In the genomic region with DNA sequence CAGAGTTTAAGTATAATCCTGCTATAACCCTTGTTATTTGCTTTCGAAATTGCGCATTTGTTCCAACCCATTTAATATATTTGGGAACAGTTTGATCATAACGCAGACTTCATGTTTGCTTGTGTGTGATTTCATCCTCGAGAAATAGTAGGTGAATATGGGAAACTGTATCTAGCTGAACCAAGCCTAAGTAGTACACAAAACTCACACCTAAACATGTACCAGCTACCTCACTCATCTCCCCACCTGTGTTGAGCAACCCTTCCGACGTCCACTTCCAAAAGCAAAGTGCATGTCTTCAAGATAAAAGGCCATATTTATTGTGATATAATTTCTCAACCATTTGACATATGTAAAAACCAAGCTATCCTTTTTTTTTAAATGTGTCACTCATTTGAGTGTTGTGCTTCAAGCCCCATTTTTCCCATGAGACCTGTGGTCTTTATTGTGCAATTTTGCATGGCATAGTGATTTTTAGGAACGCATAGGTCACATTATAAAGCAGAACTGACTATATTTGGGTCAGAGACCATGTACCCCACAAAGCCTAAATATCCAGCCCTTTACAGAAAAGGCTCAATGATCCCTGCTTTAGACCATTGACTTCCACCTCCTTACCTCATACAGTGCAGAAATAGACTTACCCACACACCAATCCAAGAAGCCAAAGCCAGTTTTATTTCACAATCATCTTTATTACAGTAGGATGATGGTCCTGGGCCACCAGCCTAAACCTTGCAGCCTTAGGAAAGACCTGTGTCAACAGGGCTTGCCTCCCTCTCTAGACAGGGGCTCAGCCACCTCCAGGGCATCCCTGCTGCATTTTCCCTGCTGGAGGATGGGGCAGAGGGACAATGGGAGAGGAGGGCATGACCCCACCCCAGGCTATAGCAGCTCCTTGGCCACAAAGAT, we compare ENCODE assay signal across 11 cellular contexts. TPM values are rescaled to one million over a fixed set of nuclear protein-coding genes. Genes with fewer than 3 reads are reported as not detected.
DNase-seq lines count a peak whose midpoint lies in the region; ATAC-seq lines count a peak whose summit lies in the region.
"Had no signal": no experiment of that assay in that cellular context is flagged by ENCODE, and none has a peak within 500 bp of the region (broad histone marks: within the 10 kb centered on the region; RNA-seq: fewer than 3 reads in every experiment).

No MANE protein-coding gene starts in this region.

- peaks cover 71% of the 10 kb centered on the region for H3K36me3 Mint-ChIP-seq in activated naive CD4-positive, alpha-beta T cell treated with anti-CD3 and anti-CD28 coated beads for 36 hours (ENCODE audit: low read depth)
- H3K36me3 Mint-ChIP-seq in stimulated activated memory B cell treated with anti-CD40 and anti-IgM and Interleukin-4, amounts not matched to agents 10 μg/mL and 1 μg/mL and 100 μg/mL, for 72 hours, result peaks cover 45% of the 10 kb centered on the region

- no peaks in the 10 kb centered on the region for H3K27me3 Mint-ChIP-seq in activated naive CD4-positive, alpha-beta T cell treated with anti-CD3 and anti-CD28 coated beads for 36 hours (ENCODE audit: low read depth)
- no peaks in the 10 kb centered on the region for H3K27me3 Mint-ChIP-seq in stimulated activated memory B cell treated with anti-CD40 and anti-IgM and Interleukin-4, amounts not matched to agents 10 μg/mL and 1 μg/mL and 100 μg/mL, for 72 hours

- H3K27ac Mint-ChIP-seq in activated naive CD4-positive, alpha-beta T cell treated with anti-CD3 and anti-CD28 coated beads for 36 hours, result peak overlapping the region; percentile 99
- peak overlapping the region; percentile 68 for H3K27ac Mint-ChIP-seq in stimulated activated memory B cell treated with anti-CD40 and anti-IgM and Interleukin-4, amounts not matched to agents 10 μg/mL and 1 μg/mL and 100 μg/mL, for 72 hours

- intact Hi-C loops in activated naive CD4-positive, alpha-beta T cell treated with anti-CD3 and anti-CD28 coated beads for 36 hours (cut with micrococcal nuclease), result loop anchor here (5.0 kb wide), 1 partner anchor 147 kb away; a partner anchor contains a TSS

- H3K4me1 Mint-ChIP-seq in activated naive CD4-positive, alpha-beta T cell treated with anti-CD3 and anti-CD28 coated beads for 36 hours (ENCODE audit: low read depth), result peaks cover 38% of the 10 kb centered on the region
- H3K4me1 Mint-ChIP-seq in stimulated activated memory B cell treated with anti-CD40 and anti-IgM and Interleukin-4, amounts not matched to agents 10 μg/mL and 1 μg/mL and 100 μg/mL, for 72 hours, result peaks cover 66% of the 10 kb centered on the region

- no peak overlapping the region for H3K4me3 Mint-ChIP-seq in activated naive CD4-positive, alpha-beta T cell treated with anti-CD3 and anti-CD28 coated beads for 36 hours
- no peak overlapping the region for H3K4me3 Mint-ChIP-seq in stimulated activated memory B cell treated with anti-CD40 and anti-IgM and Interleukin-4, amounts not matched to agents 10 μg/mL and 1 μg/mL and 100 μg/mL, for 72 hours

- DNase-seq in activated naive CD4-positive, alpha-beta T cell treated with anti-CD3 and anti-CD28 coated beads for 36 hours, result no peak
- no peak for DNase-seq in activated naive CD4-positive, alpha-beta T cell treated with anti-CD3 and anti-CD28 coated beads, Interleukin-2, amount 50 U/mL, for 16 hours
- peak; percentile 44 for DNase-seq in OCI-M1 (lab: John Stamatoyannopoulos, UW)
- DNase-seq in ecto neural progenitor cell (ENCODE audit: low spot score), result peak; percentile 49
- DNase-seq in activated CD8-positive, alpha-beta memory T cell treated with anti-CD3 and anti-CD28 coated beads, Interleukin-2, amount 50 U/mL, for 4 hours, result no peak
- no peak for DNase-seq in substantia nigra (lab: John Stamatoyannopoulos, UW)
- DNase-seq: effector CD4-positive, alpha-beta T cell; hypothalamus; NCI-H1092 had no signal

- H3K27ac ChIP-seq in substantia nigra (ENCODE audit: low read depth, low read length, poor library complexity, severe bottlenecking), result no peak overlapping the region

- no peaks in the 10 kb centered on the region for H3K9me3 Mint-ChIP-seq in activated naive CD4-positive, alpha-beta T cell treated with anti-CD3 and anti-CD28 coated beads for 36 hours
- H3K9me3 Mint-ChIP-seq in stimulated activated memory B cell treated with anti-CD40 and anti-IgM and Interleukin-4, amounts not matched to agents 10 μg/mL and 1 μg/mL and 100 μg/mL, for 72 hours, result no peaks in the 10 kb centered on the region

- CTCF ChIA-PET in activated naive CD4-positive, alpha-beta T cell treated with anti-CD3 and anti-CD28 coated beads for 36 hours (lab: Charles Lee), result interaction anchor here (1.1 to 13.6 kb wide), 5 partner anchors 11 to 148 kb away, joined by 3 to 296 read pairs (median 3); a partner anchor contains a TSS

- ATAC-seq in stimulated activated memory B cell treated with anti-CD40 and anti-IgM and Interleukin-4, amounts not matched to agents 10 μg/mL and 1 μg/mL and 100 μg/mL, for 72 hours, result no peak
- no peak for ATAC-seq in GM19455 (IDR thresholded peaks at IDR 0.05; ENCODE audit: unreplicated experiment)

RNA-seq across cellular contexts. Expression of a gene that starts 7.1 kb away (rescaled TPM):
- 1,000 to 10,000 TPM; 1,152 to 1,165 TPM for total RNA-seq in activated naive CD4-positive, alpha-beta T cell treated with anti-CD3 and anti-CD28 coated beads for 36 hours

RNA-seq across cellular contexts. Expression of a gene that starts 13.2 kb away (rescaled TPM):
- total RNA-seq in activated naive CD4-positive, alpha-beta T cell treated with anti-CD3 and anti-CD28 coated beads for 36 hours, result 10 to 100 TPM; 49.8 TPM

RNA-seq across cellular contexts. Expression of a gene that starts 13.6 kb away (rescaled TPM):
- total RNA-seq in activated naive CD4-positive, alpha-beta T cell treated with anti-CD3 and anti-CD28 coated beads for 36 hours, result 10 to 100 TPM; 24.0 to 27.4 TPM

RNA-seq across cellular contexts. Expression of a gene that starts 39.4 kb away (rescaled TPM):
- 1 to 10 TPM; 8.3 to 8.4 TPM for total RNA-seq in activated naive CD4-positive, alpha-beta T cell treated with anti-CD3 and anti-CD28 coated beads for 36 hours

Comparison
In these comparisons a context has a peak if more than half of its experiments do, and no peak if none do; other contexts are left out.
1. DNase-seq: peak in OCI-M1 (single experiment) and ecto neural progenitor cell (single experiment); none in activated naive CD4-positive, alpha-beta T cell treated with anti-CD3 and anti-CD28 coated beads for 36 hours (single experiment), activated naive CD4-positive, alpha-beta T cell treated with anti-CD3 and anti-CD28 coated beads, Interleukin-2, amount 50 U/mL, for 16 hours (single experiment), activated CD8-positive, alpha-beta memory T cell treated with anti-CD3 and anti-CD28 coated beads, Interleukin-2, amount 50 U/mL, for 4 hours (single experiment) and substantia nigra (0 of 49).